In the genomic region with DNA sequence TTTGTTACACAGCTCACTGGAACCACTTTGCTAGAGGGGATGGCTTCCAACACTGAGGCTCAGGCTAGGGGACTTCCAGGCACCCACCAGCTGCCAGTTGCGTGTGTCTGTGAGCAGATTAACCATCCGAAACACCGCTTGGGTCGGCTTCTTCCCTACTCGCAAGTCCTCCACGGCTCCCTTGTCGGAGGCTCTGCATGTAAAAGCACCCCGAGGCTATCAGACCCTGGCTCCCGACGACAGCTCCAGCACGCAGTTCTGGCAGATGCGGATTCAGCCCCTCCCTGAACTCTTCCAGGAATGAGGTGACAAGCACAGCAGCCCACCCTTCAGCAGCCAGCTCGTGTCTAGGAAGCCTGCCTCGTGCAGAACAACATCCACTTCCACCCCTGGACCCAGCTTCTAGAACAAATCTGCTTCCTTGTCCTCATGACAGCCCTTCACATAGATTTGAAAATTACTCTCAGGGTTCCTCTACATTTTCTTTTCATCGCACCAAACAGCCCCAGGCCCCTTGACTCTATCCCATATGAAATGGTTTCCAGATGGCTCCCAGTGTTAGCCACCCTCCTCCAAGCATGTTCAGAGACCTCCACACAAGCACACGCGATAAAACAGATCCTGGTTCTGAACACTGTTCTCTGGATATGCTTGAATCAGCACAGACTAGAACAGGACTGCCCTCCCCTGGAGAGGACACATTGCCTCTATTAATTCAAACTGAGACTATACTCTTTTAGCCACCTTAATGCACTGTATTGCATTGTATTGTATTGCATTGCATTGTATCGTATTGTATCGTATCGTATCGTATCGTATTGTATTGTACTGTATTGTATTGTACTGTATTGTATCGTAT, we compare ENCODE assay signal across 24 cellular contexts. TPM values are rescaled to one million over a fixed set of nuclear protein-coding genes. Genes with fewer than 3 reads are reported as not detected.
A peak's percentile ranks its signal among the peaks of the same experiment; 100 is the strongest.
DNase-seq lines count a peak whose midpoint lies in the region; ATAC-seq, FAIRE-seq and TF ChIP-seq lines count a peak whose summit lies in the region.
"Had no signal": no experiment of that assay in that cellular context is flagged by ENCODE, and none has a peak within 500 bp of the region (broad histone marks: within the 10 kb centered on the region; RNA-seq: fewer than 3 reads in every experiment).

No MANE protein-coding gene starts in this region.

- H3K18ac ChIP-seq in H1 (ENCODE audit: extremely low read depth, low read length), result no peak overlapping the region

- H3K9me3 ChIP-seq in NT2/D1 (ENCODE audit: insufficient read depth, low read length), result no peaks in the 10 kb centered on the region
- H3K9me3 ChIP-seq in H1 (ENCODE audit: insufficient read depth in 2 of 2, low read depth in 1 of 2, low read length in 1 of 2), result no peaks in the 10 kb centered on the region
- no peaks in the 10 kb centered on the region for H3K9me3 ChIP-seq in neural progenitor cell (ENCODE audit: low read depth)
- H3K9me3 ChIP-seq in tibial nerve, result no peaks in the 10 kb centered on the region
- H3K9me3 ChIP-seq: suprapubic skin had no signal

- H3K4me1 ChIP-seq in NT2/D1 (ENCODE audit: insufficient read depth, insufficient read length) (peaks cover 3% of the 10 kb centered on the region), H1 (replicated peaks in 1 of 4; ENCODE audit: control insufficient read depth in 3 of 4, insufficient read depth in 4 of 4, low read length in 3 of 4) (peaks cover 6 to 15% (median 14%) of the 10 kb centered on the region in 4 experiments), neural progenitor cell (peaks cover 27% of the 10 kb centered on the region), tibial nerve (no peaks in the 10 kb centered on the region)
- H3K4me1 ChIP-seq: foreskin keratinocyte had no signal

- CTCF ChIA-PET in H1 (lab: Charles Lee; ENCODE audit: partially characterized antibody), result interaction anchor here (0.7 to 43.6 kb wide), 9 partner anchors 20 to 104 kb away, joined by 3 to 759 read pairs (median 24); no protein-coding TSS in a partner anchor

- TF ChIP-seq CTCF in GM06990 (IDR thresholded peaks at IDR 0.05; ENCODE audit: insufficient read depth, low read length, poor library complexity, severe bottlenecking) (no peak), H1 (IDR thresholded peaks at IDR 0.05; ENCODE audit: control extremely low read depth in 1 of 3, insufficient read depth in 1 of 3, low read depth in 1 of 3, low read length in 3 of 3) (no peak), neural progenitor cell (IDR thresholded peaks at IDR 0.05) (no peak), tibial nerve (IDR thresholded peaks at IDR 0.05) (no peak)

- H2AK5ac ChIP-seq in H1 (ENCODE audit: low read depth, low read length), result no peak overlapping the region

- H2BK120ac ChIP-seq in H1 (replicated peaks; ENCODE audit: low read depth, low read length), result no peak overlapping the region

- no peaks in the 10 kb centered on the region for H3K23me2 ChIP-seq in H1 (ENCODE audit: low read depth, low read length)

- peaks cover 9% of the 10 kb centered on the region for H3K9me3 Mint-ChIP-seq in neural progenitor cell
- H3K9me3 Mint-ChIP-seq: CD4-positive, CD25-positive, alpha-beta regulatory T cell had no signal

- peak; percentile 23 for DNase-seq in GM06990 (ENCODE audit: extremely low read depth, insufficient read length)
- no peak for DNase-seq in NT2/D1 (ENCODE audit: low read depth, low spot score)
- DNase-seq in H1 (ENCODE audit: low read depth in 1 of 2, low spot score in 2 of 2), result no peak
- DNase-seq in neural progenitor cell (ENCODE audit: low spot score), result peak; percentile 36
- DNase-seq in tibial nerve (ENCODE audit: low spot score in 2 of 2), result no peak
- DNase-seq in amniotic stem cell (lab: John Stamatoyannopoulos, UW), result no peak
- DNase-seq in nucleus accumbens (lab: John Stamatoyannopoulos, UW), result no peak
- DNase-seq: activated CD4-positive, alpha-beta T cell treated with anti-CD3 and anti-CD28 coated beads for 1 hour; activated CD8-positive, alpha-beta memory T cell treated with anti-CD3 and anti-CD28 coated beads for 24 hours; CD4-positive, CD25-positive, alpha-beta regulatory T cell; dermis blood vessel endothelial cell; DMS153; foreskin keratinocyte; GM23248; IMR-90; left colon; NCI-H1436 treated with DMSO at 0.1 percent for 48 hours; NCI-H774; T1000 had no signal

- TF ChIP-seq EP300 in H1 (IDR thresholded peaks at IDR 0.05; ENCODE audit: borderline replicate concordance in 1 of 2, low read depth in 2 of 2, low read length in 2 of 2) (no peak), tibial nerve (IDR thresholded peaks at IDR 0.05) (no peak)

- H3K4me2 ChIP-seq in H1 (ENCODE audit: insufficient read depth in 1 of 2, low read depth in 2 of 2, low read length in 2 of 2) (peak overlapping the region; percentile 47 to 52; a peak in 3 of 4 replicates), neural progenitor cell (peak overlapping the region; percentile 62)

- H4K8ac ChIP-seq in H1 (ENCODE audit: extremely low read depth, insufficient read depth, low read length), result no peak overlapping the region

- peaks cover 8% of the 10 kb centered on the region for H3F3A ChIP-seq in neural progenitor cell (ENCODE audit: low read depth)

- H2AFZ ChIP-seq in H1 (ENCODE audit: low read length) (peak overlapping the region; percentile 42; the same call in 1 of the 2 replicates), neural progenitor cell (replicated peaks) (peak overlapping the region; percentile 36)
- H2AFZ ChIP-seq: GM23248 had no signal

- FAIRE-seq in H1 (lab: Jason Lieb, UNC), result no peak

- H3K4ac ChIP-seq in H1 (replicated peaks; ENCODE audit: insufficient read length, low read depth, low read length), result no peak overlapping the region

- H3K56ac ChIP-seq in H1 (replicated peaks; ENCODE audit: insufficient read length, low read depth, low read length), result no peak overlapping the region

- no peak overlapping the region for H2BK12ac ChIP-seq in H1 (ENCODE audit: low read depth, low read length)

- H3K36me3 ChIP-seq in GM06990 (ENCODE audit: control insufficient read depth, insufficient read depth, low read length), result no peaks in the 10 kb centered on the region
- H3K36me3 ChIP-seq in NT2/D1 (ENCODE audit: insufficient read depth, insufficient read length, low read length), result no peaks in the 10 kb centered on the region
- H3K36me3 ChIP-seq in H1 (ENCODE audit: control insufficient read depth in 2 of 4, insufficient read depth in 4 of 4, low read length in 3 of 4), result no peaks in the 10 kb centered on the region
- H3K36me3 ChIP-seq in neural progenitor cell, result no peaks in the 10 kb centered on the region
- H3K36me3 ChIP-seq in tibial nerve, result no peaks in the 10 kb centered on the region
- H3K36me3 ChIP-seq: suprapubic skin had no signal

- POLR2A ChIA-PET in H1 (lab: Charles Lee; ENCODE audit: partially characterized antibody), result interaction anchor here (0.7 to 1.2 kb wide), 2 partner anchors 22 to 68 kb away, joined by 3 read pairs; no protein-coding TSS in a partner anchor

- H4K91ac ChIP-seq in H1 (replicated peaks; ENCODE audit: insufficient read length, low read length), result no peak overlapping the region

- H3K14ac ChIP-seq in H1 (ENCODE audit: insufficient read length), result no peak overlapping the region

- WGBS in H1 (ENCODE audit: extremely low coverage in 1 of 2, insufficient coverage in 1 of 2, insufficient read length in 1 of 2, insufficient replicate concordance in 2 of 2, low coverage in 1 of 2, low lambda C conversion rate in 2 of 2, missing lambda C conversion rate in 1 of 2), 2 experiments, result 66% methylated on average over 23 of the region's 23 CpGs; no CpG with 5 or more reads in 1 of the 2 experiments
- WGBS in tibial nerve, 2 donors, result 46 to 53% methylated on average over 23 of the region's 23 CpGs

- H3K79me1 ChIP-seq in H1 (ENCODE audit: low read depth, low read length), result no peaks in the 10 kb centered on the region

- no peak for ATAC-seq in GM21786 (IDR thresholded peaks at IDR 0.05; ENCODE audit: unreplicated experiment)
- ATAC-seq: left colon, Panc1 had no signal

- H3K27ac Mint-ChIP-seq in neural progenitor cell, result peak overlapping the region; percentile 46
- H3K27ac Mint-ChIP-seq: activated naive CD8-positive, alpha-beta T cell; CD4-positive, CD25-positive, alpha-beta regulatory T cell had no signal

- peaks cover 37% of the 10 kb centered on the region for H3K27me3 Mint-ChIP-seq in neural progenitor cell (ENCODE audit: insufficient read depth, low read depth)
- H3K27me3 Mint-ChIP-seq: activated naive CD8-positive, alpha-beta T cell had no signal

- H2BK15ac ChIP-seq in H1 (ENCODE audit: low read length), result no peak overlapping the region

- H2BK5ac ChIP-seq in H1 (ENCODE audit: low read depth, low read length), result no peak overlapping the region

- H3K9ac ChIP-seq in NT2/D1 (ENCODE audit: insufficient read length, low read depth) (peak overlapping the region; percentile 47), H1 (replicated peaks in 1 of 4; ENCODE audit: extremely low read depth in 1 of 4, low read depth in 3 of 4, low read length in 3 of 4) (no peak overlapping the region; a peak in 1 of 7 replicates), neural progenitor cell (no peak overlapping the region)
- H3K9ac ChIP-seq: GM23248 had no signal

- no peak overlapping the region for H3K23ac ChIP-seq in H1 (ENCODE audit: insufficient read length)

- H3K4me3 ChIP-seq in GM06990 (replicated peaks; ENCODE audit: low read depth, low read length), result no peak overlapping the region
- no peak overlapping the region for H3K4me3 ChIP-seq in NT2/D1 (ENCODE audit: insufficient read length, low read depth)
- H3K4me3 ChIP-seq in H1 (ENCODE audit: extremely low read depth in 1 of 4, insufficient read depth in 2 of 4, low read depth in 3 of 4, low read length in 4 of 4), result peak overlapping the region in 1 of 4 experiments; percentile 1; a peak in 1 of 8 replicates
- no peak overlapping the region for H3K4me3 ChIP-seq in neural progenitor cell
- no peak overlapping the region for H3K4me3 ChIP-seq in tibial nerve
- H3K4me3 ChIP-seq: GM23248, suprapubic skin had no signal

- H3K4me1 Mint-ChIP-seq in neural progenitor cell, result peaks cover 60% of the 10 kb centered on the region
- H3K4me1 Mint-ChIP-seq: CD4-positive, CD25-positive, alpha-beta regulatory T cell had no signal

- TF ChIP-seq RAD21 in H1 (IDR thresholded peaks at IDR 0.05 in 1 of 2, conservative IDR thresholded peaks at IDR 0.05 in 1 of 2; ENCODE audit: low read depth in 2 of 2, low read length in 2 of 2), result no peak

- no peaks in the 10 kb centered on the region for H3K79me2 ChIP-seq in H1 (ENCODE audit: control insufficient read depth in 1 of 2, insufficient read depth in 2 of 2, low read length in 2 of 2)
- H3K79me2 ChIP-seq in neural progenitor cell (ENCODE audit: low read depth), result no peaks in the 10 kb centered on the region

- H4K5ac ChIP-seq in H1 (ENCODE audit: insufficient read length, low read depth, low read length), result no peak overlapping the region

- H3K27me3 ChIP-seq in GM06990 (replicated peaks; ENCODE audit: control insufficient read depth, insufficient read depth, low read length) (no peaks in the 10 kb centered on the region), NT2/D1 (ENCODE audit: insufficient read depth, insufficient read length) (peaks cover 15% of the 10 kb centered on the region), H1 (replicated peaks in 1 of 4; ENCODE audit: control insufficient read depth in 3 of 4, extremely low read depth in 1 of 4, insufficient read depth in 3 of 4, low read length in 3 of 4) (peaks cover 0 to 5% (median 2%) of the 10 kb centered on the region in 4 experiments; a peak in 3 of 7 replicates), neural progenitor cell (peaks cover 36% of the 10 kb centered on the region), tibial nerve (peaks cover 0 to 14% of the 10 kb centered on the region in 2 donors)

- no peak overlapping the region for H2BK20ac ChIP-seq in H1 (ENCODE audit: low read length)

- H4K20me1 ChIP-seq in H1 (replicated peaks in 1 of 2; ENCODE audit: control insufficient read depth in 1 of 2, insufficient read depth in 2 of 2, low read length in 2 of 2) (no peaks in the 10 kb centered on the region), neural progenitor cell (ENCODE audit: low read depth) (no peaks in the 10 kb centered on the region)

- TF ChIP-seq POLR2A in H1 (IDR thresholded peaks at IDR 0.05; ENCODE audit: control extremely low read depth in 1 of 2, low read depth in 2 of 2, low read length in 2 of 2), result no peak
- TF ChIP-seq POLR2A in tibial nerve (IDR thresholded peaks at IDR 0.05), result no peak

- H3K36me3 Mint-ChIP-seq in neural progenitor cell, result no peaks in the 10 kb centered on the region
- H3K36me3 Mint-ChIP-seq: activated naive CD8-positive, alpha-beta T cell; CD4-positive, CD25-positive, alpha-beta regulatory T cell had no signal

- H3K27ac ChIP-seq in H1 (ENCODE audit: low read depth, low read length) (no peak overlapping the region), neural progenitor cell (no peak overlapping the region), tibial nerve (no peak overlapping the region)
- H3K27ac ChIP-seq: foreskin keratinocyte, GM23248, suprapubic skin had no signal

- H3K4me3 Mint-ChIP-seq in neural progenitor cell, result peak overlapping the region; percentile 5
- H3K4me3 Mint-ChIP-seq: activated naive CD8-positive, alpha-beta T cell; CD4-positive, CD25-positive, alpha-beta regulatory T cell had no signal

RNA-seq across cellular contexts. Expression of gene SLIT1, which starts 44.6 kb away (rescaled TPM):
- total RNA-seq in H1 (2021; fragmentation: NEBNext Ultra II Directional; extraction: Animal tissue kit (Norgen Biotek cat#: 25700)), result 0.88 and 1.2 TPM in 2 replicates
- 0.70 and 1.1 TPM in 2 replicates for polyA plus RNA-seq in H1 (2011; rRNA removed)
- 0.79 TPM for polyA plus RNA-seq in H1 (2011; cell fraction: cytosol; rRNA removed)
- 3.4 TPM for polyA plus RNA-seq in H1 (2011; cell fraction: nucleus; rRNA removed)
- polyA plus RNA-seq in H1 (2012, experiment 1 of 2), result 0.50 to 0.74 TPM (median 0.57 TPM) in 4 replicates
- polyA plus RNA-seq in H1 (2012, experiment 2 of 2), result 0.26 TPM
- polyA plus RNA-seq in H1 (2013, experiment 1 of 2), result 0.53 TPM
- polyA plus RNA-seq in H1 (2013, experiment 2 of 2), result 0.39 TPM
- polyA minus RNA-seq in H1 (2011; rRNA and poly(A)+ RNA removed), result 0.78 and 1.0 TPM in 2 replicates
- 0.44 TPM for polyA minus RNA-seq in H1 (2011; cell fraction: cytosol; rRNA and poly(A)+ RNA removed)
- 2.9 TPM for polyA minus RNA-seq in H1 (2011; cell fraction: nucleus; rRNA and poly(A)+ RNA removed)
- 0.74 and 0.92 TPM in 2 replicates for total RNA-seq in neural progenitor cell (ENCODE audit: low replicate concordance)
- 1 to 10 TPM in 2 of 4 donors, under 1 TPM in 2; 0.78 to 3.1 (median 1.3) TPM for total RNA-seq in tibial nerve
- total RNA-seq: foreskin keratinocyte, GM23248, M059J had no signal
- polyA plus RNA-seq: CD4-positive, CD25-positive, alpha-beta regulatory T cell; GM23248 had no signal

Comparison
In these comparisons a context has a peak if more than half of its experiments do, and no peak if none do; other contexts are left out.
1. DNase-seq: peak in GM06990 (single experiment) and neural progenitor cell (single experiment); none in NT2/D1 (single experiment), H1 (0 of 2), tibial nerve (0 of 2), amniotic stem cell (single experiment) and nucleus accumbens (0 of 56).